ENCODE assay signal across 6 cellular contexts in genomic region chr20:56411287-56411686, GRCh38. TPM values are rescaled to one million over a fixed set of nuclear protein-coding genes. Genes with fewer than 3 reads are reported as not detected.
DNase-seq lines count a peak whose midpoint lies in the region; ATAC-seq and TF ChIP-seq lines count a peak whose summit lies in the region.
"Not testable (repeated sequence)": the region's sequence is repeated elsewhere in the genome, so short reads cannot be mapped to it uniquely, and the experiment has no call there.

No MANE protein-coding gene starts in this region.

- peaks cover 3 to 61% (median 56%) of the 10 kb centered on the region in 9 donors for H3K4me1 ChIP-seq in heart right ventricle
- not testable (repeated sequence) for H3K4me1 ChIP-seq in suprapubic skin

- not testable (repeated sequence) for H3K4me1 Mint-ChIP-seq in Calu3 (ENCODE audit: low read depth, unreplicated experiment)
- H3K4me1 Mint-ChIP-seq in activated CD4-positive, alpha-beta memory T cell treated with anti-CD3 and anti-CD28 coated beads for 36 hours (ENCODE audit: low read depth), result peaks cover 53% of the 10 kb centered on the region
- H3K4me1 Mint-ChIP-seq in naive thymus-derived CD8-positive, alpha-beta T cell, result peaks cover 21 to 57% (median 56%) of the 10 kb centered on the region in 4 donors

- DNase-seq in Calu3; activated CD4-positive, alpha-beta memory T cell treated with anti-CD3 and anti-CD28 coated beads for 36 hours; heart right ventricle; naive thymus-derived CD8-positive, alpha-beta T cell; suprapubic skin (ENCODE audit: low spot score in 2 of 2): not testable (repeated sequence)

- not testable (repeated sequence) for H3K27me3 Mint-ChIP-seq in Calu3 (ENCODE audit: unreplicated experiment); activated CD4-positive, alpha-beta memory T cell treated with anti-CD3 and anti-CD28 coated beads for 36 hours; naive thymus-derived CD8-positive, alpha-beta T cell

- POLR2A ChIA-PET in activated CD4-positive, alpha-beta memory T cell treated with anti-CD3 and anti-CD28 coated beads for 36 hours (lab: Charles Lee), result interaction anchor here (0.7 to 3.7 kb wide), 7 partner anchors 12 to 1184 kb away, joined by 3 to 27 read pairs (median 7); partner anchors contain the start of genes AURKA and CSTF1
- POLR2A ChIA-PET in naive thymus-derived CD8-positive, alpha-beta T cell (lab: Charles Lee), result interaction anchor here (1.0 to 3.2 kb wide), 10 partner anchors 11 to 61 kb away, joined by 3 to 34 read pairs (median 10); partner anchors contain the start of genes AURKA, CSTF1, FAM210B and RTF2

- H3K9me3 ChIP-seq in heart right ventricle, suprapubic skin: not testable (repeated sequence)

- BruUV-seq in Calu3 (replicated peaks; lab: Mats Ljungman, UMichigan), result not testable (repeated sequence)

- H3K4me3 Mint-ChIP-seq in Calu3 (ENCODE audit: low read depth, unreplicated experiment), result not testable (repeated sequence)
- H3K4me3 Mint-ChIP-seq in activated CD4-positive, alpha-beta memory T cell treated with anti-CD3 and anti-CD28 coated beads for 36 hours, result peak overlapping the region; percentile 83
- H3K4me3 Mint-ChIP-seq in naive thymus-derived CD8-positive, alpha-beta T cell, result peak overlapping the region; percentile 88 to 98 (median 94)

- intact Hi-C loops in Calu3 (cut with micrococcal nuclease; ENCODE audit: unreplicated experiment), result not testable (repeated sequence)
- intact Hi-C loops in activated CD4-positive, alpha-beta memory T cell treated with anti-CD3 and anti-CD28 coated beads for 36 hours (cut with micrococcal nuclease), result loop anchor here (10.0 kb wide), 1 partner anchor 984 kb away; the partner anchor contains the start of gene RBM38
- intact Hi-C loops in heart right ventricle (cut with DNase I), result loop anchor here in 2 of 10 donors (5.0 to 10.0 kb wide), 2 partner anchors 54 to 56 kb away; partner anchors contain the start of gene RTF2 (in 2 of the 2)

- ATAC-seq in heart right ventricle; naive thymus-derived CD8-positive, alpha-beta T cell: not testable (repeated sequence)

- not testable (repeated sequence) for TF ChIP-seq EP300 in suprapubic skin (IDR thresholded peaks at IDR 0.05)

- peaks cover 20% of the 10 kb centered on the region for H3K36me3 Mint-ChIP-seq in Calu3 (ENCODE audit: insufficient read depth, unreplicated experiment)
- peaks cover 36% of the 10 kb centered on the region for H3K36me3 Mint-ChIP-seq in activated CD4-positive, alpha-beta memory T cell treated with anti-CD3 and anti-CD28 coated beads for 36 hours
- peaks cover 0 to 21% (median 4%) of the 10 kb centered on the region in 3 donors for H3K36me3 Mint-ChIP-seq in naive thymus-derived CD8-positive, alpha-beta T cell

- H3K4me3 ChIP-seq in heart right ventricle, result peak overlapping the region in 2 of 10 donors; percentile 28 to 60
- not testable (repeated sequence) for H3K4me3 ChIP-seq in suprapubic skin

- H3K9me3 Mint-ChIP-seq in Calu3 (ENCODE audit: low read depth, unreplicated experiment); activated CD4-positive, alpha-beta memory T cell treated with anti-CD3 and anti-CD28 coated beads for 36 hours; naive thymus-derived CD8-positive, alpha-beta T cell: not testable (repeated sequence)

- H3K27ac ChIP-seq in angular gyrus (ENCODE audit: low read depth, low read length), result peak overlapping the region; percentile 59
- peak overlapping the region; percentile 26 to 92 (median 70) for H3K27ac ChIP-seq in heart right ventricle
- H3K27ac ChIP-seq in suprapubic skin, result peak overlapping the region; percentile 57

- H3K27ac Mint-ChIP-seq in Calu3 (ENCODE audit: unreplicated experiment), result peak overlapping the region; percentile 31
- H3K27ac Mint-ChIP-seq in activated CD4-positive, alpha-beta memory T cell treated with anti-CD3 and anti-CD28 coated beads for 36 hours, result peak overlapping the region; percentile 91
- peak overlapping the region; percentile 94 to 99 (median 98) for H3K27ac Mint-ChIP-seq in naive thymus-derived CD8-positive, alpha-beta T cell

- CTCF ChIA-PET in Calu3 (lab: Charles Lee), result not testable (repeated sequence)
- CTCF ChIA-PET in activated CD4-positive, alpha-beta memory T cell treated with anti-CD3 and anti-CD28 coated beads for 36 hours (lab: Charles Lee), result interaction anchor here (0.8 to 2.0 kb wide), 5 partner anchors 10 to 105 kb away, joined by 3 to 8 read pairs (median 6); partner anchors contain the start of genes AURKA and CSTF1

- H3K27me3 ChIP-seq in heart right ventricle, suprapubic skin: not testable (repeated sequence)

- TF ChIP-seq POLR2A in suprapubic skin (IDR thresholded peaks at IDR 0.05), result not testable (repeated sequence)

- TF ChIP-seq CTCF in Calu3 (IDR thresholded peaks at IDR 0.05; ENCODE audit: unreplicated experiment); heart right ventricle (IDR thresholded peaks at IDR 0.05); suprapubic skin (IDR thresholded peaks at IDR 0.05): not testable (repeated sequence)

- H3K36me3 ChIP-seq in heart right ventricle (peaks cover 0 to 30% (median 0%) of the 10 kb centered on the region in 9 donors), suprapubic skin (peaks cover 18% of the 10 kb centered on the region)

- WGBS in heart right ventricle, 2 donors, result 89 to 93% methylated on average over 7 of the region's 7 CpGs
- 98% methylated on average over 7 of the region's 7 CpGs for WGBS in suprapubic skin

RNA-seq across cellular contexts. Expression of gene CASS4, which starts 0.8 kb away (rescaled TPM):
- 0.24 and 0.27 TPM in 2 replicates for total RNA-seq in Calu3 (2022)
- 1 to 10 TPM; 7.8 to 8.6 TPM for total RNA-seq in activated CD4-positive, alpha-beta memory T cell treated with anti-CD3 and anti-CD28 coated beads for 36 hours
- total RNA-seq in heart right ventricle, result 1 to 10 TPM in 1 of 10 donors, under 1 TPM in 9; 0.22 to 2.8 (median 0.77) TPM
- polyA plus RNA-seq in heart right ventricle, result under 1 TPM; 0.35 to 0.37 TPM
- 10 to 100 TPM; 11.6 to 12.9 TPM for total RNA-seq in naive thymus-derived CD8-positive, alpha-beta T cell
- 10 to 100 TPM in 1 of 3 donors, 1 to 10 TPM in 2; 5.5 to 11.2 (median 7.1) TPM for polyA plus RNA-seq in naive thymus-derived CD8-positive, alpha-beta T cell
- 1 to 10 TPM in 1 of 4 donors, under 1 TPM in 3; 0.42 to 1.9 (median 0.66) TPM for total RNA-seq in suprapubic skin

RNA-seq across cellular contexts. Expression of gene CSTF1, which starts 18.8 kb away (rescaled TPM):
- total RNA-seq in Calu3 (2022) (41.0 and 44.3 TPM in 2 replicates), heart right ventricle (10 to 100 TPM; 16.3 to 23.7 (median 21.6) TPM), suprapubic skin (10 to 100 TPM; 28.6 to 38.3 (median 31.2) TPM)
- total RNA-seq in activated CD4-positive, alpha-beta memory T cell treated with anti-CD3 and anti-CD28 coated beads for 36 hours, result 10 to 100 TPM; 53.9 to 56.6 TPM
- polyA plus RNA-seq in heart right ventricle, result 10 to 100 TPM in 1 of 2 donors, 1 to 10 TPM in 1; 3.7 to 11.3 TPM
- total RNA-seq in naive thymus-derived CD8-positive, alpha-beta T cell, result 10 to 100 TPM; 43.7 to 52.8 TPM
- 10 to 100 TPM; 27.2 to 33.3 (median 27.7) TPM for polyA plus RNA-seq in naive thymus-derived CD8-positive, alpha-beta T cell

RNA-seq across cellular contexts. Expression of gene AURKA, which starts 19.3 kb away (rescaled TPM):
- total RNA-seq in Calu3 (2022), result 73.8 and 75.5 TPM in 2 replicates
- total RNA-seq in activated CD4-positive, alpha-beta memory T cell treated with anti-CD3 and anti-CD28 coated beads for 36 hours, result 100 to 1,000 TPM in 1 of 2 experiments, 10 to 100 TPM in 1; 99.7 to 101 TPM
- total RNA-seq in heart right ventricle, result 10 to 100 TPM in 1 of 10 donors, 1 to 10 TPM in 9; 3.9 to 12.2 (median 7.5) TPM
- 10 to 100 TPM in 1 of 2 donors, 1 to 10 TPM in 1; 2.4 to 11.0 TPM for polyA plus RNA-seq in heart right ventricle
- total RNA-seq in naive thymus-derived CD8-positive, alpha-beta T cell, result 1 to 10 TPM in 1 of 2 experiments, under 1 TPM in 1; 0.85 to 1.3 TPM
- under 1 TPM; 0.19 to 0.50 (median 0.44) TPM for polyA plus RNA-seq in naive thymus-derived CD8-positive, alpha-beta T cell
- total RNA-seq in suprapubic skin, result 1 to 10 TPM; 2.1 to 5.7 (median 2.5) TPM

RNA-seq across cellular contexts. Expression of gene FAM210B, which starts 52.5 kb away (rescaled TPM):
- total RNA-seq in Calu3 (2022), result 8.7 and 9.4 TPM in 2 replicates
- total RNA-seq in activated CD4-positive, alpha-beta memory T cell treated with anti-CD3 and anti-CD28 coated beads for 36 hours, result 1 to 10 TPM; 5.5 to 5.9 TPM
- 10 to 100 TPM; 48.8 to 85.2 (median 57.6) TPM for total RNA-seq in heart right ventricle
- 10 to 100 TPM; 27.1 to 36.2 TPM for polyA plus RNA-seq in heart right ventricle
- total RNA-seq in naive thymus-derived CD8-positive, alpha-beta T cell, result 10 to 100 TPM; 25.2 to 27.8 TPM
- polyA plus RNA-seq in naive thymus-derived CD8-positive, alpha-beta T cell, result 10 to 100 TPM; 26.7 to 32.9 (median 27.8) TPM
- 10 to 100 TPM; 44.0 to 75.3 (median 58.4) TPM for total RNA-seq in suprapubic skin

RNA-seq across cellular contexts. Expression of gene RTF2, which starts 57.1 kb away (rescaled TPM):
- total RNA-seq in Calu3 (2022), result 67.2 and 68.7 TPM in 2 replicates
- 10 to 100 TPM; 81.8 to 83.1 TPM for total RNA-seq in activated CD4-positive, alpha-beta memory T cell treated with anti-CD3 and anti-CD28 coated beads for 36 hours
- 10 to 100 TPM; 83.1 to 95.5 (median 88.6) TPM for total RNA-seq in heart right ventricle
- 100 to 1,000 TPM in 1 of 2 donors, 10 to 100 TPM in 1; 29.1 to 113 TPM for polyA plus RNA-seq in heart right ventricle
- 10 to 100 TPM; 65.1 to 69.0 TPM for total RNA-seq in naive thymus-derived CD8-positive, alpha-beta T cell
- 100 to 1,000 TPM; 121 to 147 (median 138) TPM for polyA plus RNA-seq in naive thymus-derived CD8-positive, alpha-beta T cell
- 10 to 100 TPM; 42.9 to 57.0 (median 47.0) TPM for total RNA-seq in suprapubic skin

Comparison
In these comparisons a context has a peak if more than half of its experiments do, and no peak if none do; other contexts are left out.
1. H3K27ac Mint-ChIP-seq: peak in every context shown above with its lines; median percentile 98 in naive thymus-derived CD8-positive, alpha-beta T cell; 91 in activated CD4-positive, alpha-beta memory T cell treated with anti-CD3 and anti-CD28 coated beads for 36 hours; 31 in Calu3.